In the genomic region with DNA sequence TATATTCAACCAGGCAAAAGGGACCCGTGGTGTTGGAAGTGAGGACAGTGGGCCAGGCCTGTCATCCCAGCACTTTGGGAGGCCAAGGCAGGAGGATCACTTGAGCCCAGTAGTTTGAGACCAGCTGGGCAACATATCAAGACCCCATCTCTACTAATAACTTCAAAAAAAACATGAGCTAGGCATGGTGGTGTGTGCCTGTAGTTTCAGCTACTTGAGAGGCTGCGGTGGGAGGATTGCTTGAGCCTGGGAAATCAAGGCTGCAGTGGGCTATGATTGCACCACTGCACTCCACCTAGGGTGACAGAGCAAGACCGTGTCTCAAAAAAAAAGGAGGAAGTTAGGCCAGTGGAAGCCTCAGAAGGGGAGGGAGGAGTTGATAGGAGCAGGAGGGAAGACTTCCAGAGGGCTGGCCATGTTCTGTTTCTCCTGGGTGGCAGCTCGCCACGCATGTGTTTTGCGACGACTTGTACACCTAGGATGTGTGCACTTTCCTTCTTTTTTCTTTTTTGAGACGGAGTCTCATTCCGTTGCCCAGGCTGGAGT, we compare ENCODE assay signal across 16 cellular contexts. TPM values are rescaled to one million over a fixed set of nuclear protein-coding genes. Genes with fewer than 3 reads are reported as not detected.
DNase-seq lines count a peak whose midpoint lies in the region; ATAC-seq, FAIRE-seq and TF ChIP-seq lines count a peak whose summit lies in the region.
"Had no signal": no experiment of that assay in that cellular context is flagged by ENCODE, and none has a peak within 500 bp of the region (broad histone marks: within the 10 kb centered on the region; RNA-seq: fewer than 3 reads in every experiment).

No MANE protein-coding gene starts in this region.

- H3K27me3 Mint-ChIP-seq in IgD-negative memory B cell, result peaks cover 2% of the 10 kb centered on the region

- POLR2A ChIA-PET in K562 (lab: Yijun Ruan, JAX), result interaction anchor here (0.7 to 2.8 kb wide), 5 partner anchors 11 to 82 kb away, joined by 3 to 11 read pairs (median 3); a partner anchor contains a TSS

- H3K4me1 Mint-ChIP-seq in IgD-negative memory B cell, result peaks cover 12 to 24% (median 21%) of the 10 kb centered on the region in 3 donors

- no peak overlapping the region for H3K4ac ChIP-seq in mesendoderm (ENCODE audit: low read depth, low read length)

- in situ Hi-C loops in K562 (cut with MboI), result no loop called here

- no peak overlapping the region for H3K18ac ChIP-seq in mesendoderm (ENCODE audit: low read length)

- H2AK5ac ChIP-seq in mesendoderm (ENCODE audit: low read length), result no peak overlapping the region

- peak overlapping the region in 1 of 3 donors; percentile 73 for H3K27ac Mint-ChIP-seq in IgD-negative memory B cell

- no TSS peak for BruUV-seq in K562 (replicated peaks; lab: Mats Ljungman, UMichigan)

- H3K27me3 ChIP-seq in K562 (ENCODE audit: control insufficient read depth in 2 of 2, insufficient read depth in 2 of 2, low read length in 2 of 2) (no peaks in the 10 kb centered on the region), prostate gland (replicated peaks; ENCODE audit: insufficient read depth) (no peaks in the 10 kb centered on the region), mesendoderm (ENCODE audit: insufficient read depth, low read length, poor library complexity) (no peaks in the 10 kb centered on the region)
- H3K27me3 ChIP-seq: BE2C, MG63 had no signal

- no peaks in the 10 kb centered on the region for H3K9me3 Mint-ChIP-seq in IgD-negative memory B cell

- H3K79me2 ChIP-seq in K562 (ENCODE audit: control insufficient read depth, insufficient read depth, low read length) (no peaks in the 10 kb centered on the region), mesendoderm (ENCODE audit: control insufficient read depth, insufficient read depth, low read length) (no peaks in the 10 kb centered on the region)

- H3K36me3 ChIP-seq in K562 (ENCODE audit: control insufficient read depth, insufficient read depth, low read length) (no peaks in the 10 kb centered on the region), prostate gland (peaks cover 0 to 4% of the 10 kb centered on the region in 2 donors), mesendoderm (ENCODE audit: control insufficient read depth, insufficient read depth, low read length) (peaks cover 5% of the 10 kb centered on the region)
- H3K36me3 ChIP-seq: BE2C, MG63 had no signal

- peak overlapping the region in 3 of 4 donors; percentile 30 to 86 (median 33) for H3K4me3 Mint-ChIP-seq in IgD-negative memory B cell

- no peak for TF ChIP-seq RAD21 in K562 (CRISPR knock-in tag; conservative IDR thresholded peaks at IDR 0.05 in 1 of 2, IDR thresholded peaks at IDR 0.05 in 1 of 2)

- H3K9me3 ChIP-seq in K562 (replicated peaks; ENCODE audit: control insufficient read depth, insufficient read depth, low read depth, low read length), result no peaks in the 10 kb centered on the region
- H3K9me3 ChIP-seq in prostate gland, result no peaks in the 10 kb centered on the region
- H3K9me3 ChIP-seq: BE2C, MG63 had no signal

- H3K79me1 ChIP-seq in mesendoderm (ENCODE audit: low read length), result peaks cover 10% of the 10 kb centered on the region

- no peak overlapping the region for H3K23ac ChIP-seq in mesendoderm (ENCODE audit: low read length)

- H3K4me1 ChIP-seq in K562 (replicated peaks in 1 of 2; ENCODE audit: control insufficient read depth in 2 of 2, insufficient read depth in 2 of 2, low read length in 2 of 2), result peaks cover 6 to 29% of the 10 kb centered on the region in 2 experiments; a peak in 4 of 5 replicates
- peaks cover 12% of the 10 kb centered on the region for H3K4me1 ChIP-seq in prostate gland (replicated peaks)
- no peaks in the 10 kb centered on the region for H3K4me1 ChIP-seq in mesendoderm (ENCODE audit: control insufficient read depth, low read depth, low read length)
- H3K4me1 ChIP-seq: BE2C had no signal

- H2BK15ac ChIP-seq in mesendoderm (replicated peaks; ENCODE audit: low read depth), result no peak overlapping the region

- H3K4me2 ChIP-seq in K562 (ENCODE audit: insufficient read depth, low read length) (no peak overlapping the region), mesendoderm (ENCODE audit: low read length) (no peak overlapping the region)

- no peak overlapping the region for H2BK5ac ChIP-seq in mesendoderm (ENCODE audit: low read length)

- H2BK120ac ChIP-seq in mesendoderm (ENCODE audit: low read depth, low read length), result no peak overlapping the region

- no peak for TF ChIP-seq EP300 in K562 (IDR thresholded peaks at IDR 0.05; ENCODE audit: low read length)

- no peaks in the 10 kb centered on the region for H4K20me1 ChIP-seq in K562 (replicated peaks; ENCODE audit: control insufficient read depth, insufficient read depth, low read length)

- ATAC-seq in K562 (peak; percentile 42), GM21825 (IDR thresholded peaks at IDR 0.05; ENCODE audit: unreplicated experiment) (no peak), GM19455 (IDR thresholded peaks at IDR 0.05; ENCODE audit: unreplicated experiment) (no peak)

- H3K27ac ChIP-seq in K562 (ENCODE audit: extremely low read depth, low read depth, low read length) (no peak overlapping the region), prostate gland (peak overlapping the region; percentile 68 to 76), mesendoderm (ENCODE audit: low read depth, low read length) (no peak overlapping the region)
- H3K27ac ChIP-seq: SK-N-MC had no signal

- CTCF ChIA-PET in K562 (lab: Yijun Ruan, JAX; ENCODE audit: low intra/inter-chr PET ratio), result no interaction called here

- no peaks in the 10 kb centered on the region for H3K9me1 ChIP-seq in K562 (ENCODE audit: control insufficient read depth, insufficient read depth, low read length)

- no peak overlapping the region for H4K8ac ChIP-seq in mesendoderm (ENCODE audit: low read depth, low read length)

- FAIRE-seq in K562 (lab: Jason Lieb, UNC), result no peak

- H4K5ac ChIP-seq in mesendoderm (ENCODE audit: low read length), result no peak overlapping the region

- 75% methylated on average over 8 of the region's 9 CpGs for WGBS in K562 (ENCODE audit: insufficient coverage, low coverage, missing lambda C conversion rate)
- 74% methylated on average over 9 of the region's 9 CpGs for WGBS in prostate gland
- no CpG with 5 or more reads among the region's 9 CpGs for WGBS in mesendoderm (ENCODE audit: extremely low coverage, insufficient coverage, low lambda C conversion rate)

- H3K4me3 ChIP-seq in K562 (no peak overlapping the region), prostate gland (no peak overlapping the region), mesendoderm (ENCODE audit: low read length) (no peak overlapping the region)
- H3K4me3 ChIP-seq: lung, MG63, SK-N-MC had no signal

- no peak overlapping the region for H3K56ac ChIP-seq in mesendoderm (ENCODE audit: low read length)

- H3K9ac ChIP-seq in K562 (ENCODE audit: insufficient read depth in 1 of 2, low read depth in 2 of 2, low read length in 2 of 2) (no peak overlapping the region), mesendoderm (ENCODE audit: low read length) (no peak overlapping the region)

- DNase-seq in AML-193 (lab: John Stamatoyannopoulos, UW) (peak; percentile 68 to 71), K562 (ENCODE audit: extremely low read depth in 1 of 4, low spot score in 3 of 4) (no peak), prostate gland (ENCODE audit: low spot score) (no peak), mesendoderm (no peak), Ammon's horn (ENCODE audit: low spot score) (no peak)
- DNase-seq: activated CD8-positive, alpha-beta memory T cell treated with anti-CD3 and anti-CD28 coated beads, Interleukin-2, amount 50 U/mL, for 4 hours; BE2C; DMS79; hypothalamus; MG63 had no signal

- intact Hi-C loops in K562 (cut with micrococcal nuclease) (no loop called here), prostate gland (cut with DNase I) (no loop called here)

- no peak for TF ChIP-seq POLR2A in K562 (conservative IDR thresholded peaks at IDR 0.05)
- TF ChIP-seq POLR2A in prostate gland (IDR thresholded peaks at IDR 0.05), result no peak

- H2AFZ ChIP-seq in K562 (ENCODE audit: low read depth, low read length), result no peak overlapping the region

- TF ChIP-seq CTCF in K562 (IDR thresholded peaks at IDR 0.05 in 2 of 3, conservative IDR thresholded peaks at IDR 0.05 in 1 of 3; ENCODE audit: insufficient read depth in 2 of 3, low read depth in 1 of 3, low read length in 3 of 3) (no peak), prostate gland (IDR thresholded peaks at IDR 0.05) (no peak)

- no peaks in the 10 kb centered on the region for H3K36me3 Mint-ChIP-seq in IgD-negative memory B cell

RNA-seq across cellular contexts. Expression of gene SLC25A29, which starts 10.1 kb away (rescaled TPM):
- 3.4 TPM for polyA plus RNA-seq in IgD-negative memory B cell
- total RNA-seq in K562 (2011; cell fraction: chromatin; rRNA removed; ENCODE audit: low replicate concordance), result 25.5 and 46.3 TPM in 2 replicates
- total RNA-seq in K562 (2011; cell fraction: nucleolus; rRNA removed), result 35.9 TPM in 2 replicates
- 25.8 and 28.6 TPM in 2 replicates for total RNA-seq in K562 (2011; cell fraction: nucleoplasm; rRNA removed)
- total RNA-seq in K562 (2014; rRNA removed), result 12.7 and 17.5 TPM in 2 replicates
- 2.0 and 2.7 TPM in 2 replicates for total RNA-seq in K562 (2014; rRNA removed; fragmentation: Illumina TruSeq; extraction: Trizol)
- total RNA-seq in K562 (2015; rRNA removed; fragmentation: Illumina TruSeq; extraction: Trizol), result 3.8 and 4.1 TPM in 2 replicates
- 13.7 and 14.5 TPM in 2 replicates for total RNA-seq in K562 (2021)
- 11.3 and 20.4 TPM in 2 replicates for polyA plus RNA-seq in K562 (2011; rRNA removed)
- polyA plus RNA-seq in K562 (2011; cell fraction: cytosol; rRNA removed), result 19.0 and 24.9 TPM in 2 replicates
- polyA plus RNA-seq in K562 (2011; cell fraction: nucleus; rRNA removed), result 94.7 and 105 TPM in 2 replicates
- polyA plus RNA-seq in K562 (2012), result 6.3 and 8.5 TPM in 2 replicates
- polyA plus RNA-seq in K562 (2014; fragmentation: Illumina TruSeq; extraction: Trizol), result 4.7 and 4.8 TPM in 2 replicates
- polyA plus RNA-seq in K562 (2014; fragmentation: Nextera tagmentation; extraction: Ambion mirVana), result under 1 TPM; 0.07 to 0.25 TPM
- 14.1 and 16.4 TPM in 2 replicates for polyA plus RNA-seq in K562 (2014; rRNA removed)
- polyA minus RNA-seq in K562 (2011; rRNA and poly(A)+ RNA removed), result 3.0 and 3.6 TPM in 2 replicates
- 7.5 and 8.0 TPM in 2 replicates for polyA minus RNA-seq in K562 (2011; cell fraction: cytosol; rRNA and poly(A)+ RNA removed)
- polyA minus RNA-seq in K562 (2011; cell fraction: nucleus; rRNA and poly(A)+ RNA removed), result 15.0 and 16.2 TPM in 2 replicates
- 100 to 1,000 TPM; 147 to 169 TPM for total RNA-seq in prostate gland
- polyA plus RNA-seq in mesendoderm (2013, experiment 1 of 2), result 29.6 TPM
- polyA plus RNA-seq in mesendoderm (2013, experiment 2 of 2), result 31.1 TPM

RNA-seq across cellular contexts. Expression of gene SLC25A47, which starts 27.0 kb away (rescaled TPM):
- polyA plus RNA-seq in IgD-negative memory B cell, result not detected
- not detected in 2 replicates for total RNA-seq in K562 (2011; cell fraction: chromatin; rRNA removed; ENCODE audit: low replicate concordance)
- total RNA-seq in K562 (2011; cell fraction: nucleolus; rRNA removed), result not detected in 2 replicates
- total RNA-seq in K562 (2011; cell fraction: nucleoplasm; rRNA removed), result not detected in 2 replicates
- total RNA-seq in K562 (2014; rRNA removed), result 0.23 and 0.24 TPM in 2 replicates
- total RNA-seq in K562 (2014; rRNA removed; fragmentation: Illumina TruSeq; extraction: Trizol), result not detected in 2 replicates
- 0.22 TPM in 1 of 2 replicates, not detected in the other for total RNA-seq in K562 (2015; rRNA removed; fragmentation: Illumina TruSeq; extraction: Trizol)
- 0.09 and 0.25 TPM in 2 replicates for total RNA-seq in K562 (2021)
- not detected in 2 replicates for polyA plus RNA-seq in K562 (2011; rRNA removed)
- not detected in 2 replicates for polyA plus RNA-seq in K562 (2011; cell fraction: cytosol; rRNA removed)
- polyA plus RNA-seq in K562 (2011; cell fraction: nucleus; rRNA removed), result not detected in 2 replicates
- polyA plus RNA-seq in K562 (2012), result 0.06 TPM in 1 of 2 replicates, not detected in the other
- not detected in 2 replicates for polyA plus RNA-seq in K562 (2014; fragmentation: Illumina TruSeq; extraction: Trizol)
- not detected for polyA plus RNA-seq in K562 (2014; fragmentation: Nextera tagmentation; extraction: Ambion mirVana)
- not detected in 2 replicates for polyA plus RNA-seq in K562 (2014; rRNA removed)
- polyA minus RNA-seq in K562 (2011; rRNA and poly(A)+ RNA removed), result not detected in 2 replicates
- polyA minus RNA-seq in K562 (2011; cell fraction: cytosol; rRNA and poly(A)+ RNA removed), result not detected in 2 replicates
- polyA minus RNA-seq in K562 (2011; cell fraction: nucleus; rRNA and poly(A)+ RNA removed), result not detected in 2 replicates
- total RNA-seq in prostate gland, result under 1 TPM in 1 of 2 donors, not detected in 1; 0.51 TPM
- polyA plus RNA-seq in mesendoderm (2013, experiment 1 of 2), result not detected
- polyA plus RNA-seq in mesendoderm (2013, experiment 2 of 2), result not detected
- total RNA-seq: ureter had no signal

RNA-seq across cellular contexts. Expression of gene YY1, which starts 57.2 kb away (rescaled TPM):
- polyA plus RNA-seq in IgD-negative memory B cell (17.7 TPM), K562 (2011; rRNA removed) (35.4 and 55.0 TPM in 2 replicates), K562 (2014; fragmentation: Illumina TruSeq; extraction: Trizol) (43.9 and 46.5 TPM in 2 replicates), K562 (2014; fragmentation: Nextera tagmentation; extraction: Ambion mirVana) (10 to 100 TPM; 20.8 to 21.0 TPM), K562 (2014; rRNA removed) (28.8 and 29.0 TPM in 2 replicates)
- 30.4 and 53.6 TPM in 2 replicates for total RNA-seq in K562 (2011; cell fraction: chromatin; rRNA removed; ENCODE audit: low replicate concordance)
- total RNA-seq in K562 (2011; cell fraction: nucleolus; rRNA removed), result 21.0 and 21.6 TPM in 2 replicates
- total RNA-seq in K562 (2011; cell fraction: nucleoplasm; rRNA removed), result 32.7 and 52.1 TPM in 2 replicates
- total RNA-seq in K562 (2014; rRNA removed) (45.3 and 46.7 TPM in 2 replicates), K562 (2014; rRNA removed; fragmentation: Illumina TruSeq; extraction: Trizol) (70.8 and 81.3 TPM in 2 replicates), K562 (2015; rRNA removed; fragmentation: Illumina TruSeq; extraction: Trizol) (44.3 and 53.0 TPM in 2 replicates), K562 (2021) (74.2 and 76.9 TPM in 2 replicates), prostate gland (10 to 100 TPM; 44.4 to 60.7 TPM)
- 16.4 TPM in 2 replicates for polyA plus RNA-seq in K562 (2011; cell fraction: cytosol; rRNA removed)
- 22.7 and 24.9 TPM in 2 replicates for polyA plus RNA-seq in K562 (2011; cell fraction: nucleus; rRNA removed)
- polyA plus RNA-seq in K562 (2012), result 44.5 and 48.2 TPM in 2 replicates
- polyA minus RNA-seq in K562 (2011; rRNA and poly(A)+ RNA removed), result 33.4 and 50.0 TPM in 2 replicates
- polyA minus RNA-seq in K562 (2011; cell fraction: cytosol; rRNA and poly(A)+ RNA removed), result 21.0 and 27.0 TPM in 2 replicates
- 11.6 and 19.1 TPM in 2 replicates for polyA minus RNA-seq in K562 (2011; cell fraction: nucleus; rRNA and poly(A)+ RNA removed)
- polyA plus RNA-seq in mesendoderm (2013, experiment 1 of 2), result 150 TPM
- 152 TPM for polyA plus RNA-seq in mesendoderm (2013, experiment 2 of 2)

Comparison
In these comparisons a context has a peak if more than half of its experiments do, and no peak if none do; other contexts are left out.
1. DNase-seq: peak in AML-193 (2 of 2); none in K562 (0 of 4), prostate gland (single experiment), mesendoderm (single experiment) and Ammon's horn (single experiment).
2. H3K27ac ChIP-seq: peak in prostate gland (2 of 2); none in K562 (single experiment) and mesendoderm (single experiment).